ENCODE assay signal across 8 cellular contexts in genomic region chr6:22470454-22471368, GRCh38.
DNase-seq lines count a peak whose midpoint lies in the region; ATAC-seq, FAIRE-seq and TF ChIP-seq lines count a peak whose summit lies in the region.

No MANE protein-coding gene starts in this region.

- TF ChIP-seq RAD21 in Ishikawa (IDR thresholded peaks at IDR 0.05; ENCODE audit: low read depth) = no peak; the same call in 1 of the 2 replicates

- H2AFZ ChIP-seq in keratinocyte (ENCODE audit: control insufficient read depth, low read length) = no peak overlapping the region

- no peaks in the 10 kb centered on the region for H3K36me3 Mint-ChIP-seq in WTC11

- H3K27me3 Mint-ChIP-seq in WTC11 (ENCODE audit: low read depth) = no peaks in the 10 kb centered on the region

- no peak overlapping the region; the same call in 1 of the 2 replicates for H3K27ac Mint-ChIP-seq in WTC11

- H3K9me1 ChIP-seq in keratinocyte (ENCODE audit: control insufficient read depth, extremely low read depth, insufficient read depth, low read length) = no peaks in the 10 kb centered on the region

- no peak overlapping the region for H3K4me3 Mint-ChIP-seq in WTC11

- FAIRE-seq in keratinocyte (lab: Jason Lieb, UNC) = no peak

- no peak for TF ChIP-seq EP300 in Ishikawa (IDR thresholded peaks at IDR 0.05; ENCODE audit: borderline replicate concordance)

- H3K4me1 ChIP-seq in keratinocyte (ENCODE audit: control insufficient read depth, extremely low read depth, insufficient read depth, low read length) = no peaks in the 10 kb centered on the region

- CTCF ChIA-PET in WTC11 (lab: Charles Lee) = interaction anchor here (1.0 kb wide), 1 partner anchor 323 kb away, joined by 3 read pairs; no protein-coding TSS in a partner anchor

- H3K4me2 ChIP-seq in keratinocyte (ENCODE audit: control insufficient read depth, extremely low read depth, insufficient read depth, low read depth, low read length) = peak overlapping the region; percentile 32

- dilution Hi-C loops in keratinocyte (cut with MboI; ENCODE audit: extremely low pct_ligation_motif_present, low sequenced_read_pairs) = no loop called here

- H3K9me3 Mint-ChIP-seq in WTC11 = peaks cover 16% of the 10 kb centered on the region

- no peaks in the 10 kb centered on the region for H3K27me3 ChIP-seq in keratinocyte (ENCODE audit: control insufficient read depth, extremely low read depth, insufficient read depth, low read length)

- TF ChIP-seq CTCF in 22Rv1 (IDR thresholded peaks at IDR 0.05) (peak; percentile 54), WTC11 (IDR thresholded peaks at IDR 0.05) (no peak), keratinocyte (optimal IDR thresholded peaks at IDR 0.05 in 1 of 3, IDR thresholded peaks at IDR 0.05 in 1 of 3, conservative IDR thresholded peaks at IDR 0.05 in 1 of 3; ENCODE audit: extremely low read depth in 1 of 3, insufficient read depth in 2 of 3, low read length in 3 of 3) (peak in 2 of 3 experiments; percentile 28 to 37)

- H4K20me1 ChIP-seq in keratinocyte (ENCODE audit: control insufficient read depth, extremely low read depth, insufficient read depth, low read length) = no peaks in the 10 kb centered on the region

- DNase-seq in WTC11 (ENCODE audit: low spot score) (no peak), keratinocyte (ENCODE audit: low read depth, low spot score) (no peak), AML-193 (lab: John Stamatoyannopoulos, UW) (no peak), T-helper 2 cell (no peak)
- DNase-seq in activated naive CD4-positive, alpha-beta T cell treated with Interleukin-2 at 50 U/mL for 16 hours = no peak

- H3K4me3 ChIP-seq in keratinocyte (ENCODE audit: control insufficient read depth in 2 of 3, extremely low read depth in 1 of 3, insufficient read depth in 2 of 3, low read depth in 1 of 3, low read length in 3 of 3) = no peak overlapping the region

- ATAC-seq in WTC11 = 0 out of 2 replicates have a peak, but pooled peaks have one; percentile 22
- ATAC-seq in GM21423 (IDR thresholded peaks at IDR 0.05; ENCODE audit: unreplicated experiment) = no peak

- no peaks in the 10 kb centered on the region for H3K9me3 ChIP-seq in keratinocyte (ENCODE audit: control insufficient read depth, low read depth, low read length)

- H3K79me2 ChIP-seq in keratinocyte (ENCODE audit: control insufficient read depth, insufficient read depth, low read length) = no peaks in the 10 kb centered on the region

- no peaks in the 10 kb centered on the region for H3K36me3 ChIP-seq in keratinocyte (ENCODE audit: control insufficient read depth in 2 of 2, extremely low read depth in 1 of 2, insufficient read depth in 2 of 2, low read length in 2 of 2)

- peaks cover 17% of the 10 kb centered on the region for H3K4me1 Mint-ChIP-seq in WTC11

- H3K9ac ChIP-seq in keratinocyte (ENCODE audit: control insufficient read depth, extremely low read depth, insufficient read depth, low read length) = no peak overlapping the region

- H3K27ac ChIP-seq in 22Rv1 (peak overlapping the region; percentile 46), keratinocyte (ENCODE audit: control insufficient read depth, insufficient read depth, low read length) (no peak overlapping the region)

- POLR2A ChIA-PET in WTC11 (lab: Charles Lee) = interaction anchor here (0.5 kb wide), 1 partner anchor 28 kb away, joined by 5 read pairs; no protein-coding TSS in a partner anchor

TF ChIP-seq in Ishikawa, 13 proteins besides CTCF, POLR2A, EP300 and RAD21:
- TF ChIP-seq TEAD4 (IDR thresholded peaks at IDR 0.05) = no peak
- no peak for TF ChIP-seq REST (IDR thresholded peaks at IDR 0.05; ENCODE audit: low read depth)
- no peak for TF ChIP-seq USF1 (IDR thresholded peaks at IDR 0.05)
- TF ChIP-seq NFIC (IDR thresholded peaks at IDR 0.05) = peak; percentile 78
- no peak for TF ChIP-seq ZBTB7A (IDR thresholded peaks at IDR 0.05; ENCODE audit: low read depth)
- 0 out of 2 replicates have a peak, but pooled peaks have one; percentile 21 for TF ChIP-seq TCF12 (IDR thresholded peaks at IDR 0.05; ENCODE audit: low read depth)

TF ChIP-seq in WTC11, 78 proteins besides CTCF, POLR2A, EP300 and RAD21:
- TF ChIP-seq ATF6 (CRISPR knock-in tag; IDR thresholded peaks at IDR 0.05) (no peak), TEAD4 (CRISPR knock-in tag; IDR thresholded peaks at IDR 0.05) (no peak), HMGXB4 (CRISPR knock-in tag; IDR thresholded peaks at IDR 0.05) (no peak), SOX15 (CRISPR knock-in tag; IDR thresholded peaks at IDR 0.05) (no peak), GTF2I (CRISPR knock-in tag; conservative IDR thresholded peaks at IDR 0.05) (no peak), USF1 (CRISPR knock-in tag; IDR thresholded peaks at IDR 0.05) (no peak), ELF4 (CRISPR knock-in tag; IDR thresholded peaks at IDR 0.05; ENCODE audit: low read depth) (no peak), E2F4 (CRISPR knock-in tag; IDR thresholded peaks at IDR 0.05; ENCODE audit: borderline replicate concordance, low read depth) (no peak), CREM (CRISPR knock-in tag; IDR thresholded peaks at IDR 0.05) (no peak), ATF2 (CRISPR knock-in tag; IDR thresholded peaks at IDR 0.05; ENCODE audit: borderline replicate concordance, low read depth) (no peak)
